1 cellular context compared by ENCODE assay signal in the genomic region with DNA sequence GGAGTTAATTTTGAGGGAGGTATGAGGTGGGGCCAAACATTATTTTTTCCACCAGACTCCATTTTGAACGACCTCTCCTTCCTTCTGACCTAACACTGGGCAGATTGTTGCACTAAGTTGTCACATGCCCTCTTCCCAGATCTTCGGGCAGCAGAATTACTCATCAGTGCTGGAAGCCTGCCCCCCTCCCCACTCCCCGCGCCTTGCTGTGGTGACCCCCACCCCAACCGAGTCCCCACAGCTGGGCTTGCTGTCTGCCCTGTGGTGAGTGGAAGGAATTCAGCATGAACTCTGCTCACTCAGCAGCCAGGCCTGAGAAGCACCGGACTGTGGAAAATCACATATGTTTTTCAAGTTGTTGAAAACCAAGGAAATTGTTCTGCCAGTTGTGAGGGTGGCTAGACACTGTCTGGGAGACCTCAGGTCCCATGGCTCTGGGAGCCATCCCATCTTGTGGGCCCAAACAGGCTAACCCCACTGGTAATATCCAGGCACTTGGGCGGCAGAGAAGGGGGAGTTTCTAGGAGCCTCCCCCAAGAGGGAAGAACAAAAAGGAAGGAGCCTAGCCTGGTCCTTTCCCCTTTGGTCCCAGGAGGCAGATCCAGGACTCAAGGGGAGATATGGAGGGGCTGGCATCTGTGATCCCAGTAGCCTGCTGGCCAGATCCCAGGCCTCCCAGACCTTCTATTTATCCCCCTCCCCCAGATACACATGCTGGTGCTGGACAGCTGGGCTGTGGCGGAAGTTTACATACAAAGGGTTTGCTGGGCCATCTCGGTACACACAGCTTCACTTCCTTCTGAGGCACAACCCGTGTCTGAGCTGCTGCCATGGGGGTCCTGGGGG.
TF ChIP-seq lines count a peak whose summit lies in the region.

No MANE protein-coding gene starts in this region.

TF ChIP-seq in SK-N-SH treated with all-trans-retinoic acid at 6 μM for 48 hours, 23 proteins besides CTCF, POLR2A, EP300 and RAD21 (continued from another document):
- TF ChIP-seq, protein P1, sequence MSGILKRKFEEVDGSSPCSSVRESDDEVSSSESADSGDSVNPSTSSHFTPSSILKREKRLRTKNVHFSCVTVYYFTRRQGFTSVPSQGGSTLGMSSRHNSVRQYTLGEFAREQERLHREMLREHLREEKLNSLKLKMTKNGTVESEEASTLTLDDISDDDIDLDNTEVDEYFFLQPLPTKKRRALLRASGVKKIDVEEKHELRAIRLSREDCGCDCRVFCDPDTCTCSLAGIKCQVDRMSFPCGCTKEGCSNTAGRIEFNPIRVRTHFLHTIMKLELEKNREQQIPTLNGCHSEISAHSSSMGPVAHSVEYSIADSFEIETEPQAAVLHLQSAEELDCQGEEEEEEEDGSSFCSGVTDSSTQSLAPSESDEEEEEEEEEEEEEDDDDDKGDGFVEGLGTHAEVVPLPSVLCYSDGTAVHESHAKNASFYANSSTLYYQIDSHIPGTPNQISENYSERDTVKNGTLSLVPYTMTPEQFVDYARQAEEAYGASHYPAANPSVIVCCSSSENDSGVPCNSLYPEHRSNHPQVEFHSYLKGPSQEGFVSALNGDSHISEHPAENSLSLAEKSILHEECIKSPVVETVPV (CRISPR knock-in tag; IDR thresholded peaks at IDR 0.05) = no peak
- no peak for TF ChIP-seq ESRRG (CRISPR knock-in tag; IDR thresholded peaks at IDR 0.05)
- no peak for TF ChIP-seq GLIS3 (CRISPR knock-in tag; IDR thresholded peaks at IDR 0.05)
- no peak for TF ChIP-seq SNAI2 (CRISPR knock-in tag; IDR thresholded peaks at IDR 0.05)
- TF ChIP-seq, protein P2, sequence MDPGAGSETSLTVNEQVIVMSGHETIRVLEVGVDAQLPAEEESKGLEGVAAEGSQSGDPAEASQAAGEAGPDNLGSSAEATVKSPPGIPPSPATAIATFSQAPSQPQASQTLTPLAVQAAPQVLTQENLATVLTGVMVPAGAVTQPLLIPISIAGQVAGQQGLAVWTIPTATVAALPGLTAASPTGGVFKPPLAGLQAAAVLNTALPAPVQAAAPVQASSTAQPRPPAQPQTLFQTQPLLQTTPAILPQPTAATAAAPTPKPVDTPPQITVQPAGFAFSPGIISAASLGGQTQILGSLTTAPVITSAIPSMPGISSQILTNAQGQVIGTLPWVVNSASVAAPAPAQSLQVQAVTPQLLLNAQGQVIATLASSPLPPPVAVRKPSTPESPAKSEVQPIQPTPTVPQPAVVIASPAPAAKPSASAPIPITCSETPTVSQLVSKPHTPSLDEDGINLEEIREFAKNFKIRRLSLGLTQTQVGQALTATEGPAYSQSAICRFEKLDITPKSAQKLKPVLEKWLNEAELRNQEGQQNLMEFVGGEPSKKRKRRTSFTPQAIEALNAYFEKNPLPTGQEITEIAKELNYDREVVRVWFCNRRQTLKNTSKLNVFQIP (CRISPR knock-in tag; IDR thresholded peaks at IDR 0.05; ENCODE audit: borderline replicate concordance, low read depth) = no peak
